ENCODE assay signal across 12 cellular contexts in the genomic region with DNA sequence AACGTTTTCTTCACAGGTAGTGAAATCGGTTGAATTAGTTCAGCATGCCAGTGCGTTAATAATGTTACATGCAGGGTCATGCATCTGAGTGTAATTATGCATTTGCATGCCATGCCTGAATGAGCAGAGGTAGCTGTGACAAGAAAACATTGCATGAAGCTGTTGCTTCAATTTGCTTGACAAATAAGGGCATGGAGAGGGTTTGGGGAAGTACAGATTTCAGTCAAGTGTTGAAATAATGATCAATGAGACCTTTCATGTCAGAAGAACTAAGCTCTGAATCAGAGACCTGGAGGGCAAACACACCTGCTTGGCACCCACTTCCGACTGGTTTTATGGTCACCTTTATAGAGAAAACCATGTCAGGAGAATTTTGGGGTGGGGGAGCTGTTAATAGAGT.
A peak's percentile ranks its signal among the peaks of the same experiment; 100 is the strongest.
DNase-seq lines count a peak whose midpoint lies in the region; ATAC-seq, FAIRE-seq and TF ChIP-seq lines count a peak whose summit lies in the region.
"Had no signal": no experiment of that assay in that cellular context is flagged by ENCODE, and none has a peak within 500 bp of the region (broad histone marks: within the 10 kb centered on the region; RNA-seq: fewer than 3 reads in every experiment).

No MANE protein-coding gene starts in this region.

- DNase-seq in NCI-H146 (lab: John Stamatoyannopoulos, UW) (peak; percentile 33), foreskin keratinocyte (peak; percentile 45 to 52), H54 (ENCODE audit: insufficient read length, low spot score) (no peak), KG1 (lab: John Stamatoyannopoulos, UW) (no peak)
- DNase-seq: GF-D8, SHP77 had no signal

- H3K4me1 ChIP-seq in foreskin keratinocyte: peaks cover 3% of the 10 kb centered on the region

- no peak overlapping the region for H3K27ac ChIP-seq in foreskin keratinocyte
- H3K27ac ChIP-seq: HL-60, ovary had no signal

- ATAC-seq in GM18508 (IDR thresholded peaks at IDR 0.05; ENCODE audit: insufficient read depth, unreplicated experiment): peak; percentile 41
- ATAC-seq in GM19438 (IDR thresholded peaks at IDR 0.05; ENCODE audit: low read depth, unreplicated experiment): peak; percentile 30
- peak; percentile 12 for ATAC-seq in foreskin keratinocyte
- no peak for ATAC-seq in HG03469 (IDR thresholded peaks at IDR 0.05; ENCODE audit: unreplicated experiment)

- no peak for FAIRE-seq in H54 (lab: Jason Lieb, UNC)
- FAIRE-seq: astrocyte had no signal

- no peak for TF ChIP-seq CTCF in foreskin keratinocyte (conservative IDR thresholded peaks at IDR 0.05)

- TF ChIP-seq POLR2A in H54 (IDR thresholded peaks at IDR 0.05; ENCODE audit: low read depth, low read length): no peak

- peaks cover 5% of the 10 kb centered on the region for H3K27me3 ChIP-seq in foreskin keratinocyte
- H3K27me3 ChIP-seq: ovary had no signal

Comparison
In these comparisons a context has a peak if more than half of its experiments do, and no peak if none do; other contexts are left out.
1. DNase-seq: peak in NCI-H146 (single experiment) and foreskin keratinocyte (2 of 2); none in H54 (single experiment) and KG1 (single experiment).